ENCODE assay signal across 8 cellular contexts in the genomic region with DNA sequence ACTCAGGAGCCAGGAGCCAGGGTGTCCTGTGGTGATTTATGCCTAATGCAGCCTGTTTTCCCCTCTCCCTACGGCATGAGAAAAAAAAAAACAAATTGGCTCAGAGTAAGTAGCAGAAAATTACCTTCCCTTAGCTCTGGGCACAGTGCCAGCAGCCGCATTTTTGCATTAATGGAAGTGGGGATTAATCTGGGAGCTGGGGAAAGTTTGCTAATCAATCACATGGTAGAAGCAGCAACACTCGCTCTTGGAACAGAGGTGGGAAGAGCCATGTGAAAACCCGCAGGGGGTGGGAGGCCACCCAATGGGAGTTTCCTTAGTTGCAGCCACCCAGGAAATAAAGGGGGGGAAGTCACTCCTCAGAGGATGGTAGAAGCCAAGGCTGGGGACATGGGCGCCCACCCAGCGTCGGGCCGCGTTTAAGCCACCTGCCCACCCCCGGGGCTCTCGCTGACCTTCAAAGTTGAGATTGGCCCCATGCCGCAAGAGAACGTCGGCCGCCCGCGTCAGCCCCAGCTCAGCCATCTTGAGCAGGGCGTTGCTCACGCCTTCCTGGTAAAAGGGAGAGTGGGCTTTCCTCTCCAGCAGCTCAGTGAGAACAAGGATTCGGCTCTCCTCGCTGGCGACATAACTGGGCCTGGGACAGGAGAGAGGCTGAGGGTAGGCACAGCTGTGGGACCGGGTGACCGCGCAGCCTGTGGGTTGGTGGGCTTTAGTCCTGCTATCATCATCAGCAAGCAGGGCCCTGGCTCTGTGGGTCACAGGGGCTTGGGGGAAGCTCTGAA. TPM values are rescaled to one million over a fixed set of nuclear protein-coding genes. Genes with fewer than 3 reads are reported as not detected.
DNase-seq lines count a peak whose midpoint lies in the region; ATAC-seq and TF ChIP-seq lines count a peak whose summit lies in the region.

No MANE protein-coding gene starts in this region.

- intact Hi-C loops in activated B cell treated with CpG ODN at 0.5 μM for 24 hours (cut with micrococcal nuclease), result no loop called here

- H3K27me3 ChIP-seq in AG04450 (ENCODE audit: control insufficient read depth, insufficient read depth, low read length) (no peaks in the 10 kb centered on the region), HUES64 (ENCODE audit: insufficient read depth, low read length) (no peaks in the 10 kb centered on the region)

- H3K27ac Mint-ChIP-seq in activated B cell treated with CpG ODN at 0.5 μM for 24 hours, result no peak overlapping the region
- H3K27ac Mint-ChIP-seq in type B pancreatic cell, result no peak overlapping the region

- H3K27me3 Mint-ChIP-seq in activated B cell treated with CpG ODN at 0.5 μM for 24 hours, result no peaks in the 10 kb centered on the region
- no peaks in the 10 kb centered on the region for H3K27me3 Mint-ChIP-seq in type B pancreatic cell

- no peak for TF ChIP-seq CTCF in AG04450 (IDR thresholded peaks at IDR 0.05; ENCODE audit: low read depth, low read length)
- TF ChIP-seq CTCF in activated B cell treated with CpG ODN at 0.5 μM for 24 hours (IDR thresholded peaks at IDR 0.05), result no peak
- TF ChIP-seq CTCF in type B pancreatic cell (conservative IDR thresholded peaks at IDR 0.05), result no peak

- CTCF ChIA-PET in AG04450 (lab: Charles Lee) (interaction anchor here (0.6 to 1.5 kb wide), 6 partner anchors 87 to 509 kb away, joined by 3 to 8 read pairs (median 4); no protein-coding TSS in a partner anchor), activated B cell treated with CpG ODN at 0.5 μM for 24 hours (lab: Charles Lee) (interaction anchor here (1.3 kb wide), 1 partner anchor 16 kb away, joined by 3 read pairs; no protein-coding TSS in a partner anchor)

- H3K9me3 ChIP-seq in AG04450 (ENCODE audit: control insufficient read depth, insufficient read depth, low read length) (no peaks in the 10 kb centered on the region; the same call in 1 of the 2 replicates), HUES64 (ENCODE audit: insufficient read depth, low read depth, low read length) (no peaks in the 10 kb centered on the region), iPS-18c (ENCODE audit: control insufficient read depth, insufficient read depth, low read length) (no peaks in the 10 kb centered on the region)

- H3K27ac ChIP-seq in AG04450 (ENCODE audit: low read depth, low read length) (no peak overlapping the region), HUES64 (ENCODE audit: low read depth, low read length) (no peak overlapping the region)

- peak overlapping the region; percentile 92 for H3K4me3 ChIP-seq in AG04450 (ENCODE audit: low read depth, low read length)
- H3K4me3 ChIP-seq in HUES64 (ENCODE audit: low read length), result peak overlapping the region; percentile 95; the same call in 1 of the 2 replicates
- peak overlapping the region; percentile 3; the same call in 1 of the 2 replicates for H3K4me3 ChIP-seq in iPS-18c (ENCODE audit: insufficient read depth, low read depth, low read length)

- H3K36me3 Mint-ChIP-seq in activated B cell treated with CpG ODN at 0.5 μM for 24 hours (ENCODE audit: low read depth), result peaks cover 27% of the 10 kb centered on the region
- peaks cover 4% of the 10 kb centered on the region for H3K36me3 Mint-ChIP-seq in type B pancreatic cell

- H3K4me1 ChIP-seq in HUES64 (ENCODE audit: insufficient read depth, low read length), result peaks cover 2% of the 10 kb centered on the region; the same call in 1 of the 2 replicates

- ATAC-seq in activated B cell treated with CpG ODN at 0.5 μM for 24 hours (ENCODE audit: low read depth) (no peak), GM21447 (IDR thresholded peaks at IDR 0.05; ENCODE audit: unreplicated experiment) (no peak)

- no peak for DNase-seq in AG04450 (ENCODE audit: low read depth, low spot score)
- DNase-seq in activated B cell treated with CpG ODN at 0.5 μM for 24 hours, result no peak
- DNase-seq in type B pancreatic cell (ENCODE audit: extremely low spot score, unreplicated experiment), result no peak
- DNase-seq in NOMO-1 treated with DMSO at 0.1 percent for 48 hours (lab: John Stamatoyannopoulos, UW; ENCODE audit: unreplicated experiment), result no peak
- no peak for DNase-seq in kidney glomerular epithelial cell (lab: John Stamatoyannopoulos, UW)

- H3K4me3 Mint-ChIP-seq in activated B cell treated with CpG ODN at 0.5 μM for 24 hours (peak overlapping the region; percentile 84), type B pancreatic cell (peak overlapping the region; percentile 88)

- H3K36me3 ChIP-seq in HUES64 (ENCODE audit: insufficient read depth, low read length), result peaks cover 36% of the 10 kb centered on the region

- H3K4me1 Mint-ChIP-seq in activated B cell treated with CpG ODN at 0.5 μM for 24 hours (peaks cover 19% of the 10 kb centered on the region), type B pancreatic cell (ENCODE audit: unreplicated experiment) (peaks cover 10% of the 10 kb centered on the region)

- POLR2A ChIA-PET in AG04450 (lab: Yijun Ruan, JAX), result interaction anchor here (0.6 to 1.5 kb wide), 5 partner anchors 13 to 510 kb away, joined by 3 to 7 read pairs (median 4); no protein-coding TSS in a partner anchor
- POLR2A ChIA-PET in activated B cell treated with CpG ODN at 0.5 μM for 24 hours (lab: Charles Lee), result interaction anchor here (0.7 to 1.1 kb wide), 2 partner anchors 15 to 810 kb away, joined by 3 to 6 read pairs; a partner anchor contains a TSS

- WGBS in HUES64, result 91% methylated on average over 25 of the region's 25 CpGs

- H3K9me3 Mint-ChIP-seq in activated B cell treated with CpG ODN at 0.5 μM for 24 hours (no peaks in the 10 kb centered on the region), type B pancreatic cell (no peaks in the 10 kb centered on the region)

- no peak overlapping the region for H3K9ac ChIP-seq in HUES64 (ENCODE audit: low read depth, low read length)

RNA-seq across cellular contexts. Expression of a gene that starts 1.7 kb away (rescaled TPM):
- 11.6 and 15.3 TPM in 2 replicates for polyA plus RNA-seq in AG04450 (2011; rRNA removed)
- polyA minus RNA-seq in AG04450 (2011; rRNA and poly(A)+ RNA removed), result 9.4 and 14.0 TPM in 2 replicates
- 13.2 TPM for polyA plus RNA-seq in HUES64 (2013, experiment 1 of 2)
- 12.9 TPM for polyA plus RNA-seq in HUES64 (2013, experiment 2 of 2)
- total RNA-seq in activated B cell treated with CpG ODN at 0.5 μM for 24 hours, result 18.9 and 20.1 TPM in 2 replicates
- total RNA-seq in type B pancreatic cell (ENCODE audit: low replicate concordance), result 20.7 and 22.4 TPM in 2 replicates

RNA-seq across cellular contexts. Expression of a gene that starts 14.3 kb away (rescaled TPM):
- polyA plus RNA-seq in AG04450 (2011; rRNA removed), result 49.3 and 50.4 TPM in 2 replicates
- 25.3 and 30.8 TPM in 2 replicates for polyA minus RNA-seq in AG04450 (2011; rRNA and poly(A)+ RNA removed)
- polyA plus RNA-seq in HUES64 (2013, experiment 1 of 2), result 45.2 TPM
- polyA plus RNA-seq in HUES64 (2013, experiment 2 of 2), result 33.6 TPM
- total RNA-seq in activated B cell treated with CpG ODN at 0.5 μM for 24 hours (33.1 and 40.1 TPM in 2 replicates), type B pancreatic cell (ENCODE audit: low replicate concordance) (31.4 and 33.5 TPM in 2 replicates)

RNA-seq across cellular contexts. Expression of a gene that starts 19.4 kb away (rescaled TPM):
- polyA plus RNA-seq in AG04450 (2011; rRNA removed), result 0.26 and 0.30 TPM in 2 replicates
- not detected in 2 replicates for polyA minus RNA-seq in AG04450 (2011; rRNA and poly(A)+ RNA removed)
- polyA plus RNA-seq in HUES64 (2013, experiment 1 of 2), result not detected
- not detected for polyA plus RNA-seq in HUES64 (2013, experiment 2 of 2)
- total RNA-seq in activated B cell treated with CpG ODN at 0.5 μM for 24 hours (not detected in 2 replicates), type B pancreatic cell (ENCODE audit: low replicate concordance) (not detected in 2 replicates)

RNA-seq across cellular contexts. Expression of a gene that starts 25.2 kb away (rescaled TPM):
- 8.3 and 15.0 TPM in 2 replicates for polyA plus RNA-seq in AG04450 (2011; rRNA removed)
- polyA minus RNA-seq in AG04450 (2011; rRNA and poly(A)+ RNA removed), result 4.0 and 4.2 TPM in 2 replicates
- polyA plus RNA-seq in HUES64 (2013, experiment 1 of 2), result 5.0 TPM
- polyA plus RNA-seq in HUES64 (2013, experiment 2 of 2), result 6.7 TPM
- total RNA-seq in activated B cell treated with CpG ODN at 0.5 μM for 24 hours (not detected in 2 replicates), type B pancreatic cell (ENCODE audit: low replicate concordance) (0.50 and 20.8 TPM in 2 replicates)

Comparison
In these comparisons a context has a peak if more than half of its experiments do, and no peak if none do; other contexts are left out.
1. H3K4me3 ChIP-seq: peak in every context shown above with its lines; median percentile 95 in HUES64; 92 in AG04450; 3 in iPS-18c.